Comparison of ENCODE assay signal across 21 cellular contexts in the genomic region with DNA sequence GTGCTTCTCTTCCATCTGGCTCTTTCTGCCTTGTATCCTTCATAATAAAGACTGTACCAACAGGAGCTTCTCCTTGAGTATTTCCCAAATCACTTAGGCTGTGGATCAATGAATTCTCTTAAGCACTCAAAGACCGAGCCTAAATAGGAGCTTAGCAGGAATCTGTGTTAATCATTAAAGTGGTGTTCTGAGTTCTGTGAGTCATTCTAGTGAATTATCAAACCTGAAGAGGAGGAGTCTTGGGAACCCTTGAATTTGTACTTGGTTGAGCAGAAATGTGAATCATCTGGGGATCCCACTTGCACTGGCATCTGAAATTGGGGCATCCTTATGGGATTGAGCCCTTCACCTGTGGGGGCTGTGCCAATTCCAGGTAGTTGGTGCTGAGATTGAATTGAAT.
"Had no signal": no experiment of that assay in that cellular context is flagged by ENCODE, and none has a peak within 500 bp of the region (broad histone marks: within the 10 kb centered on the region; RNA-seq: fewer than 3 reads in every experiment).

No MANE protein-coding gene starts in this region.

- H3K27me3 Mint-ChIP-seq: activated naive CD4-positive, alpha-beta T cell treated with anti-CD3 and anti-CD28 coated beads, Interleukin-2, amount 50 U/mL, for 24 hours had no signal

- H3K27ac Mint-ChIP-seq: activated naive CD4-positive, alpha-beta T cell treated with anti-CD3 and anti-CD28 coated beads, Interleukin-2, amount 50 U/mL, for 24 hours; activated T-cell treated with anti-CD3 and anti-CD28 coated beads, Interleukin-2, amount 50 U/mL, for 72 hours; nephron progenitor cell had no signal

- H3K4me3 Mint-ChIP-seq: activated naive CD4-positive, alpha-beta T cell treated with anti-CD3 and anti-CD28 coated beads, Interleukin-2, amount 50 U/mL, for 24 hours; activated T-cell treated with anti-CD3 and anti-CD28 coated beads, Interleukin-2, amount 50 U/mL, for 72 hours; nephron progenitor cell had no signal

- ATAC-seq: activated T-cell treated with anti-CD3 and anti-CD28 coated beads, Interleukin-2, amount 50 U/mL, for 72 hours; left colon had no signal

- DNase-seq: activated CD4-positive, alpha-beta T cell treated with anti-CD3 and anti-CD28 coated beads, Interleukin-2, amount 50 U/mL, for 1 hour; activated CD4-positive, CD25-positive, alpha-beta regulatory T cell; activated CD8-positive, alpha-beta memory T cell treated with anti-CD3 and anti-CD28 coated beads for 24 hours; activated CD8-positive, alpha-beta memory T cell treated with anti-CD3 and anti-CD28 coated beads, Interleukin-2, amount 50 U/mL, for 48 hours; activated gamma-delta T cell; activated T-cell treated with anti-CD3 and anti-CD28 coated beads, Interleukin-2, amount 50 U/mL, for 72 hours; adrenal gland; dermis blood vessel endothelial cell; effector memory CD4-positive, alpha-beta T cell; foreskin melanocyte; left colon; nephron progenitor cell; nucleus accumbens; posterior cingulate gyrus; retina; spleen; stimulated activated naive CD4-positive, alpha-beta T cell treated with Interleukin-2 at 50 U/mL for 16 hours; T-helper 1 cell; T-helper 9 cell; tibial artery had no signal

- H3K4me1 Mint-ChIP-seq: nephron progenitor cell had no signal
